8 cellular contexts compared by ENCODE assay signal in genomic region chr13:48532473-48533206, GRCh38. TPM values are rescaled to one million over a fixed set of nuclear protein-coding genes. Genes with fewer than 3 reads are reported as not detected.
DNase-seq lines count a peak whose midpoint lies in the region; ATAC-seq, FAIRE-seq and TF ChIP-seq lines count a peak whose summit lies in the region.

TSS of gene RCBTB2 (minus strand) at chr13:48533080. CDS start at chr13:48521939, 11,141 bp downstream.

- H3K27me3 ChIP-seq in astrocyte (ENCODE audit: insufficient read depth, low read length): no peaks in the 10 kb centered on the region
- no peaks in the 10 kb centered on the region for H3K27me3 ChIP-seq in rectal smooth muscle tissue (ENCODE audit: control insufficient read depth, insufficient read depth, low read length)
- H3K27me3 ChIP-seq in vagina: no peaks in the 10 kb centered on the region

- peak within 1 kb of the TSS; percentile 95 for H3K27ac Mint-ChIP-seq in astrocyte (ENCODE audit: unreplicated experiment)

- no peak for FAIRE-seq in astrocyte (lab: Jason Lieb, UNC)

- TF ChIP-seq CTCF in astrocyte (IDR thresholded peaks at IDR 0.05; ENCODE audit: insufficient read depth, low read depth, low read length) (no peak), vagina (IDR thresholded peaks at IDR 0.05) (no peak)

- peaks cover 1% of the 10 kb centered on the region for H3K4me1 Mint-ChIP-seq in astrocyte (ENCODE audit: low read depth, unreplicated experiment)

- no peaks in the 10 kb centered on the region for H3K27me3 Mint-ChIP-seq in astrocyte (ENCODE audit: low read depth, unreplicated experiment)

- H3K4me3 Mint-ChIP-seq in astrocyte (ENCODE audit: unreplicated experiment): peak within 1 kb of the TSS; percentile 93

- peaks cover 6% of the 10 kb centered on the region for H3K4me1 ChIP-seq in astrocyte (ENCODE audit: insufficient read depth, low read length)
- peaks cover 5% of the 10 kb centered on the region for H3K4me1 ChIP-seq in rectal smooth muscle tissue (ENCODE audit: control insufficient read depth, insufficient read depth, low read length)
- H3K4me1 ChIP-seq in vagina: peaks cover 25% of the 10 kb centered on the region

- peak in 1 of 2 donors; percentile 83 for TF ChIP-seq POLR2A in vagina (IDR thresholded peaks at IDR 0.05)

- no peaks in the 10 kb centered on the region for H4K20me1 ChIP-seq in astrocyte (ENCODE audit: insufficient read depth, low read length)

- peak within 1 kb of the TSS; percentile 85 for H3K4me3 ChIP-seq in astrocyte (ENCODE audit: insufficient read depth, low read depth, low read length)
- H3K4me3 ChIP-seq in rectal smooth muscle tissue (ENCODE audit: low read length): peak within 1 kb of the TSS; percentile 92
- peak within 1 kb of the TSS; percentile 63 to 80 for H3K4me3 ChIP-seq in vagina

- H3K9me3 ChIP-seq in astrocyte (ENCODE audit: insufficient read depth, low read depth, low read length) (no peaks in the 10 kb centered on the region), vagina (no peaks in the 10 kb centered on the region)

- H3K4me2 ChIP-seq in astrocyte (ENCODE audit: low read length): peak within 1 kb of the TSS; percentile 86

- H3K9me3 Mint-ChIP-seq in astrocyte (ENCODE audit: unreplicated experiment): no peaks in the 10 kb centered on the region

- H3K36me3 ChIP-seq in astrocyte (ENCODE audit: insufficient read depth, low read length) (no peaks in the 10 kb centered on the region), rectal smooth muscle tissue (ENCODE audit: control insufficient read depth, insufficient read depth, low read length) (no peaks in the 10 kb centered on the region), vagina (no peaks in the 10 kb centered on the region)

- H3K27ac ChIP-seq in astrocyte (ENCODE audit: low read depth, low read length): peak within 1 kb of the TSS; percentile 91
- peak within 1 kb of the TSS; percentile 98 for H3K27ac ChIP-seq in rectal smooth muscle tissue (ENCODE audit: low read depth, low read length)
- peak within 1 kb of the TSS; percentile 98 for H3K27ac ChIP-seq in vagina

- peaks cover 8% of the 10 kb centered on the region for H3K79me2 ChIP-seq in astrocyte (ENCODE audit: insufficient read depth, low read length)

- H3K9ac ChIP-seq in astrocyte (ENCODE audit: low read length) (peak within 1 kb of the TSS; percentile 94), rectal smooth muscle tissue (ENCODE audit: low read length) (peak within 1 kb of the TSS; percentile 94)

- ATAC-seq in GM18502 (IDR thresholded peaks at IDR 0.05; ENCODE audit: poor library complexity, unreplicated experiment) (peak; percentile 84), HG02943 (IDR thresholded peaks at IDR 0.05; ENCODE audit: low read depth, unreplicated experiment) (peak; percentile 81)

- H3K36me3 Mint-ChIP-seq in astrocyte (ENCODE audit: low read depth, unreplicated experiment): no peaks in the 10 kb centered on the region

- intact Hi-C loops in T-helper 2 cell treated with Interferon-gamma antibody and Interleukin-4, amounts not matched to agents 100 ng/mL and 5 ng/mL, for 36 hours (cut with micrococcal nuclease): loop anchor here (1.0 kb wide), 5 partner anchors 27 to 129 kb away; partner anchors contain the start of gene CYSLTR2
- intact Hi-C loops in vagina (cut with DNase I): loop anchor here (5.0 kb wide), 1 partner anchor 40 kb away; no protein-coding TSS in a partner anchor

- peak; percentile 70 for DNase-seq in NCI-H187 treated with DMSO at 0.1 percent for 48 hours (lab: John Stamatoyannopoulos, UW)
- peak; percentile 90 for DNase-seq in astrocyte (ENCODE audit: low read depth)
- peak; percentile 98 for DNase-seq in hepatic stellate cell (ENCODE audit: low spot score)
- DNase-seq in vagina (ENCODE audit: extremely low spot score in 2 of 2): peak in 1 of 2 donors; percentile 97

- H2AFZ ChIP-seq in astrocyte (ENCODE audit: low read depth, low read length): peak within 1 kb of the TSS; percentile 98

RNA-seq across cellular contexts. Expression of gene RCBTB2, which starts in this region (rescaled TPM):
- 19.3 and 21.3 TPM in 2 replicates for total RNA-seq in T-helper 2 cell treated with Interferon-gamma antibody and Interleukin-4, amounts not matched to agents 100 ng/mL and 5 ng/mL, for 36 hours
- total RNA-seq in astrocyte (4.3 and 4.8 TPM in 2 replicates), vagina (14.7 TPM)
